ENCODE assay signal across 1 cellular context in the genomic region with DNA sequence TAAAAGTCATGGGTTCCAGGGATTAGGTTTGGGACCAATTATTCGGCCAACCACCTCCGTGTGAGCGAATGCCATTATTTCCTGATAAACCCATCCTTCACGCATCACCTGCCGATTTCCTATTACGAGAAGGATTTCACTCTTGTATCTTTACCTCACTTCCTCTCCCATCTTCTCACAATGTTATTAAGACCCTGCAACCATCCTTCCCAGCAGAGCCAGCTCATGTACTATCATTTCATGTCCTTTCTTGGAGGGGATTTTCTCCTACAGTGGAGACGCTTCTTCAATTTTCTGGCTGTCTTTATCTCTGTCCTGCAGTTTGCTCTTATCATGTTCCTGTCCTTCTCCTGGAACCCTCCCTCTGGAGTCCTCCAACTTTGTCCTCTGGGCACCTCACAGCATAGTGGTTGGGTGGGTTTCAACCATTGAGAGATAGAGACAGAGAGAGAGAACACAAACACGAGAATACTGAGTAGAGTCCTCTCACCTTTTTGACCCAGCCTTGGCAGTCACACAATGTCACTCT.
TF ChIP-seq lines count a peak whose summit lies in the region.

No MANE protein-coding gene starts in this region.

TF ChIP-seq in K562, 482 proteins besides CTCF, POLR2A, EP300 and RAD21 (continued from another document):
- TF ChIP-seq, protein P1, sequence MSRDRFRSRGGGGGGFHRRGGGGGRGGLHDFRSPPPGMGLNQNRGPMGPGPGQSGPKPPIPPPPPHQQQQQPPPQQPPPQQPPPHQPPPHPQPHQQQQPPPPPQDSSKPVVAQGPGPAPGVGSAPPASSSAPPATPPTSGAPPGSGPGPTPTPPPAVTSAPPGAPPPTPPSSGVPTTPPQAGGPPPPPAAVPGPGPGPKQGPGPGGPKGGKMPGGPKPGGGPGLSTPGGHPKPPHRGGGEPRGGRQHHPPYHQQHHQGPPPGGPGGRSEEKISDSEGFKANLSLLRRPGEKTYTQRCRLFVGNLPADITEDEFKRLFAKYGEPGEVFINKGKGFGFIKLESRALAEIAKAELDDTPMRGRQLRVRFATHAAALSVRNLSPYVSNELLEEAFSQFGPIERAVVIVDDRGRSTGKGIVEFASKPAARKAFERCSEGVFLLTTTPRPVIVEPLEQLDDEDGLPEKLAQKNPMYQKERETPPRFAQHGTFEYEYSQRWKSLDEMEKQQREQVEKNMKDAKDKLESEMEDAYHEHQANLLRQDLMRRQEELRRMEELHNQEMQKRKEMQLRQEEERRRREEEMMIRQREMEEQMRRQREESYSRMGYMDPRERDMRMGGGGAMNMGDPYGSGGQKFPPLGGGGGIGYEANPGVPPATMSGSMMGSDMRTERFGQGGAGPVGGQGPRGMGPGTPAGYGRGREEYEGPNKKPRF (IDR thresholded peaks at IDR 0.05; ENCODE audit: low read depth, low read length): no peak
- TF ChIP-seq ADNP (tag; IDR thresholded peaks at IDR 0.05): peak; percentile 23; the same call in 1 of the 2 replicates
- TF ChIP-seq RUNX1 (IDR thresholded peaks at IDR 0.05; ENCODE audit: low read depth): no peak
- TF ChIP-seq FOXM1 (IDR thresholded peaks at IDR 0.05; ENCODE audit: low read depth): 0 out of 2 replicates have a peak, but pooled peaks have one; percentile 21
- no peak for TF ChIP-seq FOXM1 (CRISPR knock-in tag; IDR thresholded peaks at IDR 0.05; ENCODE audit: low read depth)
- no peak for TF ChIP-seq NR2F6 (CRISPR knock-in tag; IDR thresholded peaks at IDR 0.05)
- TF ChIP-seq WHSC1 (IDR thresholded peaks at IDR 0.05; ENCODE audit: low read length): no peak
- TF ChIP-seq HCFC1 (IDR thresholded peaks at IDR 0.05; ENCODE audit: low read depth, low read length): no peak
- no peak for TF ChIP-seq LEF1 (IDR thresholded peaks at IDR 0.05)
- TF ChIP-seq DMBX1 (CRISPR knock-in tag; IDR thresholded peaks at IDR 0.05; ENCODE audit: borderline replicate concordance): no peak
- TF ChIP-seq, protein P2, sequence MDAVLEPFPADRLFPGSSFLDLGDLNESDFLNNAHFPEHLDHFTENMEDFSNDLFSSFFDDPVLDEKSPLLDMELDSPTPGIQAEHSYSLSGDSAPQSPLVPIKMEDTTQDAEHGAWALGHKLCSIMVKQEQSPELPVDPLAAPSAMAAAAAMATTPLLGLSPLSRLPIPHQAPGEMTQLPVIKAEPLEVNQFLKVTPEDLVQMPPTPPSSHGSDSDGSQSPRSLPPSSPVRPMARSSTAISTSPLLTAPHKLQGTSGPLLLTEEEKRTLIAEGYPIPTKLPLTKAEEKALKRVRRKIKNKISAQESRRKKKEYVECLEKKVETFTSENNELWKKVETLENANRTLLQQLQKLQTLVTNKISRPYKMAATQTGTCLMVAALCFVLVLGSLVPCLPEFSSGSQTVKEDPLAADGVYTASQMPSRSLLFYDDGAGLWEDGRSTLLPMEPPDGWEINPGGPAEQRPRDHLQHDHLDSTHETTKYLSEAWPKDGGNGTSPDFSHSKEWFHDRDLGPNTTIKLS (IDR thresholded peaks at IDR 0.05; ENCODE audit: borderline replicate concordance, low read depth): no peak
- TF ChIP-seq ZEB2 (IDR thresholded peaks at IDR 0.05): 0 out of 2 replicates have a peak, but pooled peaks have one; percentile 26
